Comparison of ENCODE assay signal across 1 cellular context in the genomic region with DNA sequence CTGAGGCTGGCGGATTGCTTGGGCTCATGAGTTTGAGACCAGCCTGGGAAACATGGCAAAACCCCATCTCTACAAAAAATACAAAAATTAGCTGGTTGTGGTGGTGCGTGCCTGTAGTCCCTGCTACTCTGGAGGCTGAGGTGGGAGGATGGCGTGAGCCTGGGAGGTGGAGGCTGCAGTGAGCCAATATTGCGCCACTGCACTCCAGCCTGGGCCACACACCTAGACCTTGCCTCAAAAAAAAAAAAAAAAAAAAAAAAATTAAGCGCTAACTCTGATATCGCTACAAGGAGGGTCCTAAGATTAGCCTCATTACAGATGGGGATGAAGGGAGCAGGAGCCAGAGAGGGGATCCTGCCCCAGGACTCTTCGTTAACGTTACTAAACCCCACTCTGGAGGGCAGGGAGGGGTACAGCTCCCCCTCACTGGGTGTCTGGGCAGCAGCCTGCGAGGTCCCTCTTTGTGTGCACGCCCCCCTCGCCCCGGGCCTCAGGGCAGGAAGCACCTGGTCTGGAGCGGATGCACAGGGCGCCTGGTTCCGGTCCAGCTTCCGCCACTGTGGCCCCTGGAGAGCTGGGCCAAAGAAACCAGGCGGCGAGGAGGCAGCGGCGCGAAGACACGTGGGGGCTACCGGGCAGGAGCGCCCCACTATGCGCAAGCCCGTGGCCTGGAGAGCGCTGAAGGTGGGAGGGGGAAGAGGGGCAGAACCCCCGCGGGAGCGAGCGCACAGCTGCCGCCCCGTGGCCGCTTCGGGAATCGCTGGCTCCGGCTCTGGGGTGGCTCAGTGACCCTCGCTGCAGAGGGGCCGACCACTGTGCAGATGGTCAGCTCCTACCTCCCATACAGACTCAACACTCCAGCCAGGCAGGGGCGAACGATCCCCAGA.
TF ChIP-seq lines count a peak whose summit lies in the region.

No MANE protein-coding gene starts in this region.

TF ChIP-seq in K562, 482 proteins besides CTCF, POLR2A, EP300 and RAD21 (continued from another document and continues in another):
- peak; percentile 52; the same call in 1 of the 2 replicates for TF ChIP-seq MGA (IDR thresholded peaks at IDR 0.05)
- TF ChIP-seq ZC3H4 (CRISPR knock-in tag; IDR thresholded peaks at IDR 0.05; ENCODE audit: borderline replicate concordance), result no peak
- peak; percentile 88; the same call in 1 of the 2 replicates for TF ChIP-seq NR4A1 (CRISPR knock-in tag; IDR thresholded peaks at IDR 0.05)
- TF ChIP-seq NR4A1 (tag; IDR thresholded peaks at IDR 0.05), result peak; percentile 82; the same call in 1 of the 2 replicates
- TF ChIP-seq STAG1 (CRISPR knock-in tag; IDR thresholded peaks at IDR 0.05; ENCODE audit: borderline replicate concordance), result no peak
- no peak for TF ChIP-seq YY1 (IDR thresholded peaks at IDR 0.05; ENCODE audit: borderline replicate concordance in 1 of 3, control insufficient read depth in 1 of 3, extremely low read depth in 1 of 3, insufficient read depth in 3 of 3, insufficient read length in 1 of 3, insufficient replicate concordance in 2 of 3, low read depth in 1 of 3, low read length in 2 of 3)
- peak; percentile 51; the same call in 1 of the 2 replicates for TF ChIP-seq E2F5 (CRISPR knock-in tag; IDR thresholded peaks at IDR 0.05)
- TF ChIP-seq HLTF (IDR thresholded peaks at IDR 0.05), result no peak
- no peak for TF ChIP-seq FOXM1 (IDR thresholded peaks at IDR 0.05; ENCODE audit: low read depth)
- no peak for TF ChIP-seq FOXM1 (CRISPR knock-in tag; IDR thresholded peaks at IDR 0.05; ENCODE audit: low read depth)
- TF ChIP-seq ILK (tag; IDR thresholded peaks at IDR 0.05; ENCODE audit: borderline replicate concordance, low read depth), result no peak
- no peak for TF ChIP-seq CEBPG (CRISPR knock-in tag; IDR thresholded peaks at IDR 0.05)
- peak in 1 of 2 experiments; percentile 38; a peak in 1 of 4 replicates for TF ChIP-seq CEBPG (tag; conservative IDR thresholded peaks at IDR 0.05 in 1 of 2, IDR thresholded peaks at IDR 0.05 in 1 of 2)
- no peak for TF ChIP-seq ETS2 (tag; IDR thresholded peaks at IDR 0.05; ENCODE audit: borderline replicate concordance, poor library complexity, severe bottlenecking)
- no peak for TF ChIP-seq RUNX1 (IDR thresholded peaks at IDR 0.05; ENCODE audit: low read depth)
- no peak for TF ChIP-seq TAF9B (IDR thresholded peaks at IDR 0.05; ENCODE audit: partially characterized antibody)
- TF ChIP-seq TCF7 (IDR thresholded peaks at IDR 0.05; ENCODE audit: borderline replicate concordance), result no peak
- no peak for TF ChIP-seq TEAD4 (IDR thresholded peaks at IDR 0.05; ENCODE audit: low read length)
- TF ChIP-seq TEAD4 (CRISPR knock-in tag; IDR thresholded peaks at IDR 0.05; ENCODE audit: borderline replicate concordance), result no peak
- TF ChIP-seq, protein P1, sequence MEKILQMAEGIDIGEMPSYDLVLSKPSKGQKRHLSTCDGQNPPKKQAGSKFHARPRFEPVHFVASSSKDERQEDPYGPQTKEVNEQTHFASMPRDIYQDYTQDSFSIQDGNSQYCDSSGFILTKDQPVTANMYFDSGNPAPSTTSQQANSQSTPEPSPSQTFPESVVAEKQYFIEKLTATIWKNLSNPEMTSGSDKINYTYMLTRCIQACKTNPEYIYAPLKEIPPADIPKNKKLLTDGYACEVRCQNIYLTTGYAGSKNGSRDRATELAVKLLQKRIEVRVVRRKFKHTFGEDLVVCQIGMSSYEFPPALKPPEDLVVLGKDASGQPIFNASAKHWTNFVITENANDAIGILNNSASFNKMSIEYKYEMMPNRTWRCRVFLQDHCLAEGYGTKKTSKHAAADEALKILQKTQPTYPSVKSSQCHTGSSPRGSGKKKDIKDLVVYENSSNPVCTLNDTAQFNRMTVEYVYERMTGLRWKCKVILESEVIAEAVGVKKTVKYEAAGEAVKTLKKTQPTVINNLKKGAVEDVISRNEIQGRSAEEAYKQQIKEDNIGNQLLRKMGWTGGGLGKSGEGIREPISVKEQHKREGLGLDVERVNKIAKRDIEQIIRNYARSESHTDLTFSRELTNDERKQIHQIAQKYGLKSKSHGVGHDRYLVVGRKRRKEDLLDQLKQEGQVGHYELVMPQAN (IDR thresholded peaks at IDR 0.05; ENCODE audit: borderline replicate concordance), result no peak
- no peak for TF ChIP-seq ETV6 (IDR thresholded peaks at IDR 0.05; ENCODE audit: borderline replicate concordance in 1 of 2, low read depth in 2 of 2, low read length in 1 of 2)
- no peak for TF ChIP-seq ETV6 (CRISPR knock-in tag; IDR thresholded peaks at IDR 0.05; ENCODE audit: borderline replicate concordance)
- no peak for TF ChIP-seq FOXP1 (CRISPR knock-in tag; IDR thresholded peaks at IDR 0.05)
- no peak for TF ChIP-seq CAMTA2 (CRISPR knock-in tag; conservative IDR thresholded peaks at IDR 0.05)
- TF ChIP-seq ESRRA (IDR thresholded peaks at IDR 0.05; ENCODE audit: borderline replicate concordance, low read depth), result no peak
- peak; percentile 82 for TF ChIP-seq FIP1L1 (IDR thresholded peaks at IDR 0.05; ENCODE audit: low read depth, low read length, poor library complexity, severe bottlenecking)
- TF ChIP-seq C11orf30 (IDR thresholded peaks at IDR 0.05; ENCODE audit: low read depth), result no peak
- TF ChIP-seq, protein P2, sequence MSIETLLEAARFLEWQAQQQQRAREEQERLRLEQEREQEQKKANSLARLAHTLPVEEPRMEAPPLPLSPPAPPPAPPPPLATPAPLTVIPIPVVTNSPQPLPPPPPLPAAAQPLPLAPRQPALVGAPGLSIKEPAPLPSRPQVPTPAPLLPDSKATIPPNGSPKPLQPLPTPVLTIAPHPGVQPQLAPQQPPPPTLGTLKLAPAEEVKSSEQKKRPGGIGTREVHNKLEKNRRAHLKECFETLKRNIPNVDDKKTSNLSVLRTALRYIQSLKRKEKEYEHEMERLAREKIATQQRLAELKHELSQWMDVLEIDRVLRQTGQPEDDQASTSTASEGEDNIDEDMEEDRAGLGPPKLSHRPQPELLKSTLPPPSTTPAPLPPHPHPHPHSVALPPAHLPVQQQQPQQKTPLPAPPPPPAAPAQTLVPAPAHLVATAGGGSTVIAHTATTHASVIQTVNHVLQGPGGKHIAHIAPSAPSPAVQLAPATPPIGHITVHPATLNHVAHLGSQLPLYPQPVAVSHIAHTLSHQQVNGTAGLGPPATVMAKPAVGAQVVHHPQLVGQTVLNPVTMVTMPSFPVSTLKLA (conservative IDR thresholded peaks at IDR 0.05), result peak in 1 of 2 experiments; percentile 70
- no peak for TF ChIP-seq RBM15 (IDR thresholded peaks at IDR 0.05; ENCODE audit: insufficient read depth, low read length)
- no peak for TF ChIP-seq ESRRB (CRISPR knock-in tag; IDR thresholded peaks at IDR 0.05; ENCODE audit: borderline replicate concordance)
- TF ChIP-seq GABPB1 (CRISPR knock-in tag; IDR thresholded peaks at IDR 0.05), result peak; percentile 75
- TF ChIP-seq MCM5 (IDR thresholded peaks at IDR 0.05; ENCODE audit: low read depth), result no peak
- TF ChIP-seq, protein P3, sequence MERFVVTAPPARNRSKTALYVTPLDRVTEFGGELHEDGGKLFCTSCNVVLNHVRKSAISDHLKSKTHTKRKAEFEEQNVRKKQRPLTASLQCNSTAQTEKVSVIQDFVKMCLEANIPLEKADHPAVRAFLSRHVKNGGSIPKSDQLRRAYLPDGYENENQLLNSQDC (CRISPR knock-in tag; IDR thresholded peaks at IDR 0.05), result no peak
- no peak for TF ChIP-seq ZNF282 (CRISPR knock-in tag; IDR thresholded peaks at IDR 0.05)
- no peak for TF ChIP-seq SAP30 (IDR thresholded peaks at IDR 0.05; ENCODE audit: borderline replicate concordance, insufficient read depth, low read depth, low read length, poor library complexity, severe bottlenecking)
- TF ChIP-seq THRAP3 (IDR thresholded peaks at IDR 0.05; ENCODE audit: borderline replicate concordance), result 0 out of 2 replicates have a peak, but pooled peaks have one; percentile 62
- no peak for TF ChIP-seq ZNF778 (CRISPR knock-in tag; IDR thresholded peaks at IDR 0.05)
- no peak for TF ChIP-seq EHMT2 (IDR thresholded peaks at IDR 0.05)
- TF ChIP-seq MTA1 (IDR thresholded peaks at IDR 0.05; ENCODE audit: borderline replicate concordance), result 0 out of 2 replicates have a peak, but pooled peaks have one; percentile 40
- TF ChIP-seq NFRKB (IDR thresholded peaks at IDR 0.05; ENCODE audit: low read depth), result 0 out of 2 replicates have a peak, but pooled peaks have one; percentile 57
- TF ChIP-seq, protein P4, sequence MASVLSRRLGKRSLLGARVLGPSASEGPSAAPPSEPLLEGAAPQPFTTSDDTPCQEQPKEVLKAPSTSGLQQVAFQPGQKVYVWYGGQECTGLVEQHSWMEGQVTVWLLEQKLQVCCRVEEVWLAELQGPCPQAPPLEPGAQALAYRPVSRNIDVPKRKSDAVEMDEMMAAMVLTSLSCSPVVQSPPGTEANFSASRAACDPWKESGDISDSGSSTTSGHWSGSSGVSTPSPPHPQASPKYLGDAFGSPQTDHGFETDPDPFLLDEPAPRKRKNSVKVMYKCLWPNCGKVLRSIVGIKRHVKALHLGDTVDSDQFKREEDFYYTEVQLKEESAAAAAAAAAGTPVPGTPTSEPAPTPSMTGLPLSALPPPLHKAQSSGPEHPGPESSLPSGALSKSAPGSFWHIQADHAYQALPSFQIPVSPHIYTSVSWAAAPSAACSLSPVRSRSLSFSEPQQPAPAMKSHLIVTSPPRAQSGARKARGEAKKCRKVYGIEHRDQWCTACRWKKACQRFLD (CRISPR knock-in tag; IDR thresholded peaks at IDR 0.05), result peak; percentile 34
- TF ChIP-seq TAF1 (IDR thresholded peaks at IDR 0.05; ENCODE audit: control insufficient read depth, extremely low read depth, insufficient read depth, low read length, severe bottlenecking), result peak; percentile 12
- no peak for TF ChIP-seq CREBBP (IDR thresholded peaks at IDR 0.05; ENCODE audit: low read depth, low read length)
- TF ChIP-seq ZNF695 (CRISPR knock-in tag; IDR thresholded peaks at IDR 0.05), result no peak
- TF ChIP-seq SIN3B (IDR thresholded peaks at IDR 0.05; ENCODE audit: low read depth), result peak; percentile 45; the same call in 1 of the 2 replicates
